9 cellular contexts compared by ENCODE assay signal in the genomic region with DNA sequence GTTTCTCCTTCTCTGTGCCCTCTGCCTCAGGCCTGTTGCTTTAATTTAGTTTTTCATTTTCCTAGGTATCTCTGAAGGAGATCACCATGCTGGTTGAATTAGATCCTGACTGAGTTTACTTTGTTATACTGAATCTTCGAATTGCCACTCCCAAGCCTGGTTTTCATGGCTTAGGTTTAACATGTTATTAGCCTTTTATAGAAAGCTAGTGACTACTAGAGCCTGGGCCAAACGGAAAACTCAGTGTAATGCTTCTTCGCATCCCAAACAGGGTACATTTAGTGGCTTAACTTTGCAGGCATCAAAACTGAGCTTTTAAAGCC. TPM values are rescaled to one million over a fixed set of nuclear protein-coding genes. Genes with fewer than 3 reads are reported as not detected.
DNase-seq lines count a peak whose midpoint lies in the region; ATAC-seq, FAIRE-seq and TF ChIP-seq lines count a peak whose summit lies in the region.
"Had no signal": no experiment of that assay in that cellular context is flagged by ENCODE, and none has a peak within 500 bp of the region (broad histone marks: within the 10 kb centered on the region; RNA-seq: fewer than 3 reads in every experiment).

No MANE protein-coding gene starts in this region.

- TF ChIP-seq CTCF in GM12878 (IDR thresholded peaks at IDR 0.05 in 2 of 3, conservative IDR thresholded peaks at IDR 0.05 in 1 of 3; ENCODE audit: control insufficient read depth in 2 of 3, extremely low read depth in 1 of 3, insufficient read depth in 1 of 3, low read depth in 3 of 3, low read length in 3 of 3) (no peak), upper lobe of left lung (IDR thresholded peaks at IDR 0.05) (no peak)

- SMC1A ChIA-PET in GM12878 (lab: Charles Lee; ENCODE audit: uncharacterized antibody, unreplicated experiment), result interaction anchor here (1.2 kb wide), 1 partner anchor 35 kb away, joined by 5 read pairs; no protein-coding TSS in a partner anchor

- ATAC-seq in GM12878 (no peak), upper lobe of left lung (ENCODE audit: low FRiP score in 2 of 2) (no peak)

- intact Hi-C loops in GM12878 (cut with micrococcal nuclease; ENCODE audit: unreplicated experiment), result no loop called here

- H3K18ac ChIP-seq in mesendoderm (ENCODE audit: low read length), result no peak overlapping the region

- no peak overlapping the region for H3K4ac ChIP-seq in mesendoderm (ENCODE audit: low read depth, low read length)

- no peak overlapping the region for H4K8ac ChIP-seq in mesendoderm (ENCODE audit: low read depth, low read length)

- H3K27me3 Mint-ChIP-seq in activated naive CD4-positive, alpha-beta T cell treated with anti-CD3 and anti-CD28 coated beads, Interleukin-2, amount 50 U/mL, for 24 hours, result no peaks in the 10 kb centered on the region

- H3K79me2 ChIP-seq in GM12878 (ENCODE audit: control insufficient read depth, insufficient read depth, low read length), result peaks cover 87% of the 10 kb centered on the region
- peaks cover 82% of the 10 kb centered on the region for H3K79me2 ChIP-seq in mesendoderm (ENCODE audit: control insufficient read depth, insufficient read depth, low read length)

- no peak for DNase-seq in activated naive CD4-positive, alpha-beta T cell (lab: John Stamatoyannopoulos, UW)
- no peak for DNase-seq in GM12878 (ENCODE audit: low read depth, low spot score)
- DNase-seq in mesendoderm, result no peak
- no peak for DNase-seq in upper lobe of left lung
- DNase-seq in NCI-H2107 (lab: John Stamatoyannopoulos, UW), result no peak
- no peak for DNase-seq in frontal cortex (ENCODE audit: low spot score in 2 of 2)
- DNase-seq in midbrain (lab: John Stamatoyannopoulos, UW), result no peak
- DNase-seq: HCEC 1CT had no signal

- no peaks in the 10 kb centered on the region for H3K9me3 Mint-ChIP-seq in activated naive CD4-positive, alpha-beta T cell treated with anti-CD3 and anti-CD28 coated beads, Interleukin-2, amount 50 U/mL, for 24 hours

- H3K36me3 ChIP-seq in GM12878 (ENCODE audit: control insufficient read depth in 2 of 2, insufficient read depth in 2 of 2, low read length in 1 of 2), result peaks cover 1 to 4% of the 10 kb centered on the region in 2 experiments; a peak in 3 of 4 replicates
- H3K36me3 ChIP-seq in mesendoderm (ENCODE audit: control insufficient read depth, insufficient read depth, low read length), result no peaks in the 10 kb centered on the region
- H3K36me3 ChIP-seq in upper lobe of left lung, result peaks cover 0 to 3% (median 0%) of the 10 kb centered on the region in 4 donors

- H2BK120ac ChIP-seq in mesendoderm (ENCODE audit: low read depth, low read length), result no peak overlapping the region

- H3K23ac ChIP-seq in mesendoderm (ENCODE audit: low read length), result no peak overlapping the region

- 47% methylated on average over 3 of the region's 3 CpGs for WGBS in GM12878 (ENCODE audit: insufficient coverage, insufficient replicate concordance, low lambda C conversion rate, missing lambda C conversion rate)
- WGBS in mesendoderm (ENCODE audit: extremely low coverage, insufficient coverage, low lambda C conversion rate), result no CpG with 5 or more reads among the region's 3 CpGs
- WGBS in upper lobe of left lung, 2 donors, result 47 to 49% methylated on average over 3 of the region's 3 CpGs

- H2BK5ac ChIP-seq in mesendoderm (ENCODE audit: low read length), result no peak overlapping the region

- no peak overlapping the region for H2AFZ ChIP-seq in GM12878 (ENCODE audit: control insufficient read depth, low read depth, low read length)

- H2AK5ac ChIP-seq in mesendoderm (ENCODE audit: low read length), result no peak overlapping the region

- H3K4me2 ChIP-seq in GM12878 (ENCODE audit: control insufficient read depth, insufficient read depth) (peak overlapping the region; percentile 92), mesendoderm (ENCODE audit: low read length) (peak overlapping the region; percentile 45)

- H3K27ac ChIP-seq in GM12878 (ENCODE audit: control insufficient read depth, insufficient read depth) (peak overlapping the region; percentile 25; the same call in 1 of the 2 replicates), mesendoderm (ENCODE audit: low read depth, low read length) (no peak overlapping the region), upper lobe of left lung (peak overlapping the region in 1 of 4 donors; percentile 33)

- no peaks in the 10 kb centered on the region for H3K79me1 ChIP-seq in mesendoderm (ENCODE audit: low read length)

- in situ Hi-C loops in GM12878 (cut with MboI), result no loop called here

- peaks cover 8% of the 10 kb centered on the region for H3K36me3 Mint-ChIP-seq in activated naive CD4-positive, alpha-beta T cell treated with anti-CD3 and anti-CD28 coated beads, Interleukin-2, amount 50 U/mL, for 24 hours

- peak overlapping the region; percentile 26 for H3K27ac Mint-ChIP-seq in activated naive CD4-positive, alpha-beta T cell treated with anti-CD3 and anti-CD28 coated beads, Interleukin-2, amount 50 U/mL, for 24 hours

- H3K56ac ChIP-seq in mesendoderm (ENCODE audit: low read length), result peak overlapping the region; percentile 76

- H3K4me3 Mint-ChIP-seq in activated naive CD4-positive, alpha-beta T cell treated with anti-CD3 and anti-CD28 coated beads, Interleukin-2, amount 50 U/mL, for 24 hours, result peak overlapping the region; percentile 86

- H3K9me3 ChIP-seq in GM12878 (replicated peaks; ENCODE audit: control insufficient read depth, insufficient read depth, low read length) (no peaks in the 10 kb centered on the region), upper lobe of left lung (no peaks in the 10 kb centered on the region)

- POLR2A ChIA-PET in GM12878 (lab: Charles Lee), result interaction anchor here (0.8 to 1.1 kb wide), 3 partner anchors 13 to 81 kb away, joined by 3 to 4 read pairs (median 3); a partner anchor contains a TSS

- H3K4me1 ChIP-seq in GM12878 (ENCODE audit: control insufficient read depth, insufficient read depth, low read length) (peaks cover 13% of the 10 kb centered on the region), mesendoderm (ENCODE audit: control insufficient read depth, low read depth, low read length) (peaks cover 4% of the 10 kb centered on the region), upper lobe of left lung (peaks cover 44 to 75% (median 49%) of the 10 kb centered on the region in 4 donors)

- RAD21 ChIA-PET in GM12878 (lab: Charles Lee; ENCODE audit: unreplicated experiment), result interaction anchor here (1.5 kb wide), 1 partner anchor 19 kb away, joined by 3 read pairs; no protein-coding TSS in a partner anchor

- peak overlapping the region; percentile 92 for H3K4me3 ChIP-seq in GM12878
- H3K4me3 ChIP-seq in mesendoderm (ENCODE audit: low read length), result no peak overlapping the region
- H3K4me3 ChIP-seq in upper lobe of left lung, result peak overlapping the region in 3 of 4 donors; percentile 73 to 85 (median 81)

- no peak overlapping the region for H4K5ac ChIP-seq in mesendoderm (ENCODE audit: low read length)

- CTCF ChIA-PET in GM12878 (lab: Yijun Ruan, JAX), result interaction anchor here (0.9 to 2.3 kb wide), 4 partner anchors 8 to 82 kb away, joined by 4 to 8 read pairs (median 5); a partner anchor contains a TSS

- peaks cover 5% of the 10 kb centered on the region; the same call in 1 of the 2 replicates for H4K20me1 ChIP-seq in GM12878 (ENCODE audit: control insufficient read depth, insufficient read depth)

- no peak for TF ChIP-seq POLR2A in GM12878 (IDR thresholded peaks at IDR 0.05; ENCODE audit: low read depth, low read length)
- TF ChIP-seq POLR2A in upper lobe of left lung (IDR thresholded peaks at IDR 0.05), result no peak

- H3K9ac ChIP-seq in GM12878 (ENCODE audit: control insufficient read depth, insufficient read depth, low read length), result peak overlapping the region; percentile 72
- H3K9ac ChIP-seq in mesendoderm (ENCODE audit: low read length), result peak overlapping the region; percentile 53

- TF ChIP-seq EP300 in GM12878 (IDR thresholded peaks at IDR 0.05; ENCODE audit: borderline replicate concordance in 1 of 2, control insufficient read depth in 1 of 2, low read depth in 2 of 2, low read length in 2 of 2) (no peak), upper lobe of left lung (IDR thresholded peaks at IDR 0.05) (no peak)

- no TSS peak for BruUV-seq in GM12878 (replicated peaks; lab: Mats Ljungman, UMichigan)

- H3K27me3 ChIP-seq in GM12878 (replicated peaks in 1 of 2; ENCODE audit: control insufficient read depth in 2 of 2, insufficient read depth in 2 of 2, low read length in 1 of 2) (no peaks in the 10 kb centered on the region), mesendoderm (ENCODE audit: insufficient read depth, low read length, poor library complexity) (no peaks in the 10 kb centered on the region), upper lobe of left lung (no peaks in the 10 kb centered on the region)

- no peak for TF ChIP-seq RAD21 in GM12878 (IDR thresholded peaks at IDR 0.05; ENCODE audit: insufficient read depth, low read depth, low read length)

- FAIRE-seq in GM12878 (lab: Jason Lieb, UNC) (no peak), frontal cortex (lab: Jason Lieb, UNC) (no peak)

- H3K4me1 Mint-ChIP-seq in activated naive CD4-positive, alpha-beta T cell treated with anti-CD3 and anti-CD28 coated beads, Interleukin-2, amount 50 U/mL, for 24 hours, result peaks cover 58% of the 10 kb centered on the region

- H2BK15ac ChIP-seq in mesendoderm (replicated peaks; ENCODE audit: low read depth), result no peak overlapping the region

RNA-seq across cellular contexts. Expression of a gene that starts 3.6 kb away (rescaled TPM):
- total RNA-seq in GM12878 (2013; cell fraction: nucleolus; rRNA removed), result 54.3 and 59.4 TPM in 2 replicates
- total RNA-seq in GM12878 (2014; rRNA removed) (30.8 and 36.6 TPM in 2 replicates), GM12878 (2014; rRNA removed; fragmentation: Illumina TruSeq; extraction: Trizol) (25.8 and 25.9 TPM in 2 replicates), GM12878 (2021) (57.8 and 61.2 TPM in 2 replicates), upper lobe of left lung (10 to 100 TPM; 35.6 to 65.4 (median 53.4) TPM), frontal cortex (53.4 TPM)
- 22.0 TPM for polyA plus RNA-seq in GM12878 (2011; ENCODE audit: low read depth)
- polyA plus RNA-seq in GM12878 (2011; rRNA removed) (32.4 and 39.3 TPM in 2 replicates), GM12878 (2014; fragmentation: Illumina TruSeq; extraction: Trizol) (36.7 and 37.5 TPM in 2 replicates), GM12878 (2014; fragmentation: Nextera tagmentation; extraction: Ambion mirVana) (10 to 100 TPM; 12.6 to 17.1 TPM), GM12878 (2014; rRNA removed) (29.9 and 33.4 TPM in 2 replicates), GM12878 (2016; fragmentation: Nextera tagmentation; extraction: Ambion mirVana) (10 to 100 TPM; 32.4 to 33.0 TPM)
- polyA plus RNA-seq in GM12878 (2011; cell fraction: cytosol; rRNA removed), result 28.8 and 43.0 TPM in 2 replicates
- polyA plus RNA-seq in GM12878 (2011; cell fraction: nucleus; rRNA removed), result 22.1 and 24.7 TPM in 2 replicates
- 27.8 and 37.1 TPM in 2 replicates for polyA plus RNA-seq in GM12878 (2012)
- 45.3 and 48.0 TPM in 2 replicates for polyA minus RNA-seq in GM12878 (2011; rRNA and poly(A)+ RNA removed)
- polyA minus RNA-seq in GM12878 (2011; cell fraction: cytosol; rRNA and poly(A)+ RNA removed), result 20.0 and 26.6 TPM in 2 replicates
- polyA minus RNA-seq in GM12878 (2011; cell fraction: nucleus; rRNA and poly(A)+ RNA removed), result 11.0 and 15.2 TPM in 2 replicates
- polyA plus RNA-seq in mesendoderm (2013, experiment 1 of 2), result 53.0 TPM
- 54.6 TPM for polyA plus RNA-seq in mesendoderm (2013, experiment 2 of 2)

RNA-seq across cellular contexts. Expression of a gene that starts 46.2 kb away (rescaled TPM):
- 0.61 TPM in 1 of 2 replicates, not detected in the other for total RNA-seq in GM12878 (2013; cell fraction: nucleolus; rRNA removed)
- total RNA-seq in GM12878 (2014; rRNA removed) (0.11 and 0.34 TPM in 2 replicates), GM12878 (2014; rRNA removed; fragmentation: Illumina TruSeq; extraction: Trizol) (not detected in 2 replicates), GM12878 (2021) (0.26 and 0.40 TPM in 2 replicates), upper lobe of left lung (1 to 10 TPM; 4.7 to 9.4 (median 6.6) TPM), frontal cortex (4.5 TPM)
- not detected for polyA plus RNA-seq in GM12878 (2011; ENCODE audit: low read depth)
- polyA plus RNA-seq in GM12878 (2011; rRNA removed) (not detected in 2 replicates), GM12878 (2014; fragmentation: Illumina TruSeq; extraction: Trizol) (not detected in 2 replicates), GM12878 (2014; fragmentation: Nextera tagmentation; extraction: Ambion mirVana) (not detected), GM12878 (2014; rRNA removed) (0.04 and 0.15 TPM in 2 replicates), GM12878 (2016; fragmentation: Nextera tagmentation; extraction: Ambion mirVana) (under 1 TPM in 1 of 2 experiments, not detected in 1; 0.06 TPM)
- polyA plus RNA-seq in GM12878 (2011; cell fraction: cytosol; rRNA removed), result 0.03 TPM in 1 of 2 replicates, not detected in the other
- polyA plus RNA-seq in GM12878 (2011; cell fraction: nucleus; rRNA removed), result 0.24 and 0.31 TPM in 2 replicates
- 0.32 and 0.45 TPM in 2 replicates for polyA plus RNA-seq in GM12878 (2012)
- polyA minus RNA-seq in GM12878 (2011; rRNA and poly(A)+ RNA removed), result not detected in 2 replicates
- not detected in 2 replicates for polyA minus RNA-seq in GM12878 (2011; cell fraction: cytosol; rRNA and poly(A)+ RNA removed)
- not detected in 2 replicates for polyA minus RNA-seq in GM12878 (2011; cell fraction: nucleus; rRNA and poly(A)+ RNA removed)
- 0.11 TPM for polyA plus RNA-seq in mesendoderm (2013, experiment 1 of 2)
- polyA plus RNA-seq in mesendoderm (2013, experiment 2 of 2), result 0.27 TPM
